In the genomic region with DNA sequence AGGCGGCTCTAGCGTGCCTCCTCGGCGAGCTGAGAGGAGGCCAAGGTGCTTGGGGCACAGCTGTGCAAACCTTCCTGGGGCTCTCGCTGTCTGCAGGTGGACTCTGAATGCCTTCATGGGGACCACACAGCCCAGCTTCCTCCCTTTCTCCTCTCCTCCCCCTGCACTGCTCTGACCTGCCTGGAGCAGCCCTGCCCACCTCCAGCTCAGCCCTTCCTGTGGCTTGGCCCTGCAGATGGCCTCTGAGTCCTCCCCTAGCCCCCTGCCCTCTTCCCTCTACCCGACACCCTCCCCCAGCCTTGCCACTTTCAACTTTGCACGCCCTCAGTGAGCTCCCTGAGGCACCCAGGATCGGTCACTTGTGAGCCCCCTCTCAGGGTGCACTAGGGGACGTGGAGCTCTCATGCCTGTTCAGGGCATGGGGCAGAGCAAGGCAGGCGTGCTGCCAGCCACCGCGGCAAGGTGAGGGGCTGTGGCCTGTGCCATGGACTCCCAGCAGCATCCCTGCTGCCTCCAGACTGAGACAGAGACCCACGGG, we compare ENCODE assay signal across 20 cellular contexts.
"Had no signal": no experiment of that assay in that cellular context is flagged by ENCODE, and none has a peak within 500 bp of the region (broad histone marks: within the 10 kb centered on the region; RNA-seq: fewer than 3 reads in every experiment).

No MANE protein-coding gene starts in this region.

- DNase-seq: activated CD4-positive, alpha-beta T cell treated with anti-CD3 and anti-CD28 coated beads, Interleukin-2, amount 10 ng/mL, durations not matched to agents 24 days and 14 days; activated CD4-positive, CD25-positive, alpha-beta regulatory T cell; activated CD8-positive, alpha-beta memory T cell treated with anti-CD3 and anti-CD28 coated beads, Interleukin-2, amount 50 U/mL, for 4 hours; activated CD8-positive, alpha-beta T cell treated with anti-CD3 and anti-CD28 coated beads, Interleukin-2, amount 10 ng/mL, durations not matched to agents 7 days and 5 days; activated effector memory CD4-positive, alpha-beta T cell treated with anti-CD3 and anti-CD28 coated beads, Interleukin-2, amount 50 U/mL, for 16 hours; activated T-cell treated with anti-CD3 and anti-CD28 coated beads, Interleukin-2, amount 50 U/mL, for 48 hours; amniotic stem cell; cortex of kidney; effector CD8-positive, alpha-beta T cell; heart left ventricle; retina; stimulated activated CD4-positive, alpha-beta T cell treated with anti-CD3 and anti-CD28 coated beads, Interleukin-2, amount 100 ng/mL, for 48 hours; stimulated activated naive B cell treated with anti-CD40 and anti-IgM and Interleukin-4, amounts not matched to agents 10 μg/mL and 1 μg/mL and 100 μg/mL, for 72 hours; tibial artery had no signal

- H3K27ac ChIP-seq: heart left ventricle, tibial artery had no signal

- H3K9me3 Mint-ChIP-seq: activated CD4-positive, alpha-beta T cell treated with anti-CD3 and anti-CD28 coated beads, Interleukin-2, amount 10 ng/mL, durations not matched to agents 24 days and 14 days; activated naive CD4-positive, alpha-beta T cell treated with anti-CD3 and anti-CD28 coated beads, Interleukin-2, amount 50 U/mL, for 72 hours; stimulated activated naive B cell treated with anti-CD40 and anti-IgM and Interleukin-4, amounts not matched to agents 10 μg/mL and 1 μg/mL and 100 μg/mL, for 72 hours; T-helper 2 cell treated with Interferon-gamma antibody and Interleukin-4, amounts not matched to agents 5 μg/mL and 100 μg/mL, for 36 hours had no signal

- H3K4me1 Mint-ChIP-seq: activated CD4-positive, alpha-beta T cell treated with anti-CD3 and anti-CD28 coated beads, Interleukin-2, amount 10 ng/mL, durations not matched to agents 24 days and 14 days had no signal

- H3K27me3 Mint-ChIP-seq: activated CD4-positive, alpha-beta T cell treated with anti-CD3 and anti-CD28 coated beads, Interleukin-2, amount 10 ng/mL, durations not matched to agents 24 days and 14 days; stimulated activated naive B cell treated with anti-CD40 and anti-IgM and Interleukin-4, amounts not matched to agents 10 μg/mL and 1 μg/mL and 100 μg/mL, for 72 hours had no signal

- FAIRE-seq: frontal cortex, islet of Langerhans, urothelium cell line had no signal

- H3K9me3 ChIP-seq: heart left ventricle, tibial artery had no signal

- ATAC-seq: activated CD8-positive, alpha-beta T cell treated with anti-CD3 and anti-CD28 coated beads, Interleukin-2, amount 10 ng/mL, durations not matched to agents 7 days and 5 days; activated naive CD4-positive, alpha-beta T cell treated with anti-CD3 and anti-CD28 coated beads, Interleukin-2, amount 50 U/mL, for 72 hours; heart left ventricle; stimulated activated naive B cell treated with anti-CD40 and anti-IgM and Interleukin-4, amounts not matched to agents 10 μg/mL and 1 μg/mL and 100 μg/mL, for 72 hours had no signal

- H3K36me3 Mint-ChIP-seq: activated naive CD4-positive, alpha-beta T cell treated with anti-CD3 and anti-CD28 coated beads, Interleukin-2, amount 50 U/mL, for 72 hours had no signal

- H3K27ac Mint-ChIP-seq: activated CD4-positive, alpha-beta T cell treated with anti-CD3 and anti-CD28 coated beads, Interleukin-2, amount 10 ng/mL, durations not matched to agents 24 days and 14 days; activated CD8-positive, alpha-beta T cell treated with anti-CD3 and anti-CD28 coated beads, Interleukin-2, amount 10 ng/mL, durations not matched to agents 7 days and 5 days; stimulated activated naive B cell treated with anti-CD40 and anti-IgM and Interleukin-4, amounts not matched to agents 10 μg/mL and 1 μg/mL and 100 μg/mL, for 72 hours; T-helper 2 cell treated with Interferon-gamma antibody and Interleukin-4, amounts not matched to agents 5 μg/mL and 100 μg/mL, for 36 hours had no signal

- H3K27me3 ChIP-seq: heart left ventricle, tibial artery had no signal

- H3K4me3 Mint-ChIP-seq: activated CD4-positive, alpha-beta T cell treated with anti-CD3 and anti-CD28 coated beads, Interleukin-2, amount 10 ng/mL, durations not matched to agents 24 days and 14 days; activated CD8-positive, alpha-beta T cell treated with anti-CD3 and anti-CD28 coated beads, Interleukin-2, amount 10 ng/mL, durations not matched to agents 7 days and 5 days; stimulated activated naive B cell treated with anti-CD40 and anti-IgM and Interleukin-4, amounts not matched to agents 10 μg/mL and 1 μg/mL and 100 μg/mL, for 72 hours; T-helper 2 cell treated with Interferon-gamma antibody and Interleukin-4, amounts not matched to agents 5 μg/mL and 100 μg/mL, for 36 hours had no signal

- H3K4me3 ChIP-seq: heart left ventricle, lung, tibial artery had no signal
